ENCODE assay signal across 27 cellular contexts in genomic region chr4:137685357-137685756, GRCh38.
DNase-seq lines count a peak whose midpoint lies in the region; ATAC-seq and TF ChIP-seq lines count a peak whose summit lies in the region.
"Had no signal": no experiment of that assay in that cellular context is flagged by ENCODE, and none has a peak within 500 bp of the region (broad histone marks: within the 10 kb centered on the region; RNA-seq: fewer than 3 reads in every experiment).

No MANE protein-coding gene starts in this region.

- no peaks in the 10 kb centered on the region for H3K36me3 ChIP-seq in left lung
- H3K36me3 ChIP-seq: esophagus muscularis mucosa had no signal

- H3K9me3 ChIP-seq in left lung: no peaks in the 10 kb centered on the region
- H3K9me3 ChIP-seq: esophagus muscularis mucosa had no signal

- H3K27me3 ChIP-seq in left lung: no peaks in the 10 kb centered on the region
- H3K27me3 ChIP-seq: esophagus muscularis mucosa had no signal

- POLR2A ChIA-PET in naive thymus-derived CD8-positive, alpha-beta T cell (lab: Charles Lee): no interaction called here

- intact Hi-C loops in left lung (cut with DNase I): no loop called here

- H3K4me3 ChIP-seq in astrocyte of the spinal cord (ENCODE audit: low read depth, low read length) (no peak overlapping the region), left lung (no peak overlapping the region)
- H3K4me3 ChIP-seq: esophagus muscularis mucosa, PC-9, skin epidermis had no signal

- DNase-seq in AG08395 (ENCODE audit: low spot score): peak; percentile 24
- DNase-seq in NCI-H1694 treated with DMSO at 0.1 percent for 48 hours (lab: John Stamatoyannopoulos, UW): peak; percentile 37
- peak; percentile 44 for DNase-seq in astrocyte of the spinal cord (ENCODE audit: low read depth, low spot score)
- DNase-seq in iris pigment epithelial cell (ENCODE audit: low read depth): peak; percentile 11
- DNase-seq in activated T-cell treated with anti-CD3 and anti-CD28 coated beads, Interleukin-2, amount 50 U/mL, for 72 hours: no peak
- no peak for DNase-seq in naive thymus-derived CD8-positive, alpha-beta T cell
- DNase-seq in left lung: no peak
- DNase-seq: activated CD4-positive, alpha-beta memory T cell treated with anti-CD3 and anti-CD28 coated beads, Interleukin-2, amount 10 ng/mL, durations not matched to agents 7 days and 5 days; activated gamma-delta T cell treated with Interleukin-2 at 50 U/mL for 16 hours; activated T-cell treated with anti-CD3 and anti-CD28 coated beads for 4 hours; COR-L47; DND-41; effector memory CD4-positive, alpha-beta T cell; glutamatergic neuron; H7; Karpas-422; mammary epithelial cell; NCI-H187 treated with DMSO at 0.1 percent for 48 hours; occipital lobe; PC-9; SIG-M5; stimulated activated CD4-positive, alpha-beta T cell treated with anti-CD3 and anti-CD28 coated beads, Interleukin-1b, Interleukin-23, amount 100 ng/mL, for 48 hours; T-helper 1 cell had no signal

- no peak overlapping the region for H3K27ac ChIP-seq in left lung
- H3K27ac ChIP-seq: esophagus muscularis mucosa, PC-9, skin epidermis had no signal

- TF ChIP-seq CTCF in astrocyte of the spinal cord (IDR thresholded peaks at IDR 0.05; ENCODE audit: low read depth, low read length): no peak
- TF ChIP-seq CTCF in left lung (IDR thresholded peaks at IDR 0.05): no peak

- in situ Hi-C loops in astrocyte of the spinal cord (cut with HindIII; ENCODE audit: low sequenced_read_pairs): no loop called here

- no peaks in the 10 kb centered on the region for H3K27me3 Mint-ChIP-seq in activated T-cell treated with anti-CD3 and anti-CD28 coated beads, Interleukin-2, amount 50 U/mL, for 72 hours (ENCODE audit: low read depth)
- H3K27me3 Mint-ChIP-seq in naive thymus-derived CD8-positive, alpha-beta T cell: no peaks in the 10 kb centered on the region
- H3K27me3 Mint-ChIP-seq: activated CD4-positive, alpha-beta memory T cell treated with anti-CD3 and anti-CD28 coated beads, Interleukin-2, amount 10 ng/mL, durations not matched to agents 7 days and 5 days had no signal

- H3K4me3 Mint-ChIP-seq in activated T-cell treated with anti-CD3 and anti-CD28 coated beads, Interleukin-2, amount 50 U/mL, for 72 hours: no peak overlapping the region
- no peak overlapping the region for H3K4me3 Mint-ChIP-seq in naive thymus-derived CD8-positive, alpha-beta T cell
- H3K4me3 Mint-ChIP-seq: activated CD4-positive, alpha-beta memory T cell treated with anti-CD3 and anti-CD28 coated beads, Interleukin-2, amount 10 ng/mL, durations not matched to agents 7 days and 5 days had no signal

- H3K4me1 ChIP-seq in left lung: no peaks in the 10 kb centered on the region
- H3K4me1 ChIP-seq: esophagus muscularis mucosa had no signal

- H3K27ac Mint-ChIP-seq in activated T-cell treated with anti-CD3 and anti-CD28 coated beads, Interleukin-2, amount 50 U/mL, for 72 hours: no peak overlapping the region
- no peak overlapping the region for H3K27ac Mint-ChIP-seq in naive thymus-derived CD8-positive, alpha-beta T cell
- H3K27ac Mint-ChIP-seq: activated CD4-positive, alpha-beta memory T cell treated with anti-CD3 and anti-CD28 coated beads, Interleukin-2, amount 10 ng/mL, durations not matched to agents 7 days and 5 days had no signal

- H3K36me3 Mint-ChIP-seq in activated T-cell treated with anti-CD3 and anti-CD28 coated beads, Interleukin-2, amount 50 U/mL, for 72 hours (ENCODE audit: insufficient read depth in 2 of 2): no peaks in the 10 kb centered on the region
- H3K36me3 Mint-ChIP-seq in naive thymus-derived CD8-positive, alpha-beta T cell: no peaks in the 10 kb centered on the region

- no peak for ATAC-seq in activated T-cell treated with anti-CD3 and anti-CD28 coated beads, Interleukin-2, amount 50 U/mL, for 72 hours (replicated peaks in 1 of 2)
- ATAC-seq in naive thymus-derived CD8-positive, alpha-beta T cell: no peak
- ATAC-seq in HG02981 (IDR thresholded peaks at IDR 0.05; ENCODE audit: unreplicated experiment) (no peak), left lung (no peak)
- ATAC-seq: activated CD4-positive, CD25-positive, alpha-beta regulatory T cell treated with anti-CD3 and anti-CD28 coated beads, Interleukin-2, amount 50 U/mL, for 24 hours had no signal

- no peaks in the 10 kb centered on the region for H3K4me1 Mint-ChIP-seq in activated T-cell treated with anti-CD3 and anti-CD28 coated beads, Interleukin-2, amount 50 U/mL, for 72 hours (ENCODE audit: low read depth)
- H3K4me1 Mint-ChIP-seq in naive thymus-derived CD8-positive, alpha-beta T cell: no peaks in the 10 kb centered on the region
- H3K4me1 Mint-ChIP-seq: activated CD4-positive, alpha-beta memory T cell treated with anti-CD3 and anti-CD28 coated beads, Interleukin-2, amount 10 ng/mL, durations not matched to agents 7 days and 5 days had no signal

- peaks cover under 1 to 6% of the 10 kb centered on the region in 2 donors for H3K9me3 Mint-ChIP-seq in activated T-cell treated with anti-CD3 and anti-CD28 coated beads, Interleukin-2, amount 50 U/mL, for 72 hours
- peaks cover 0 to 5% (median 0%) of the 10 kb centered on the region in 9 donors for H3K9me3 Mint-ChIP-seq in naive thymus-derived CD8-positive, alpha-beta T cell
- H3K9me3 Mint-ChIP-seq: activated CD4-positive, alpha-beta memory T cell treated with anti-CD3 and anti-CD28 coated beads, Interleukin-2, amount 10 ng/mL, durations not matched to agents 7 days and 5 days had no signal

Comparison
In these comparisons a context has a peak if more than half of its experiments do, and no peak if none do; other contexts are left out.
1. DNase-seq: peak in AG08395 (single experiment), NCI-H1694 treated with DMSO at 0.1 percent for 48 hours (single experiment), astrocyte of the spinal cord (single experiment) and iris pigment epithelial cell (single experiment); none in activated T-cell treated with anti-CD3 and anti-CD28 coated beads, Interleukin-2, amount 50 U/mL, for 72 hours (0 of 2), naive thymus-derived CD8-positive, alpha-beta T cell (0 of 10) and left lung (0 of 2).